Comparison of ENCODE assay signal across 8 cellular contexts in the genomic region with DNA sequence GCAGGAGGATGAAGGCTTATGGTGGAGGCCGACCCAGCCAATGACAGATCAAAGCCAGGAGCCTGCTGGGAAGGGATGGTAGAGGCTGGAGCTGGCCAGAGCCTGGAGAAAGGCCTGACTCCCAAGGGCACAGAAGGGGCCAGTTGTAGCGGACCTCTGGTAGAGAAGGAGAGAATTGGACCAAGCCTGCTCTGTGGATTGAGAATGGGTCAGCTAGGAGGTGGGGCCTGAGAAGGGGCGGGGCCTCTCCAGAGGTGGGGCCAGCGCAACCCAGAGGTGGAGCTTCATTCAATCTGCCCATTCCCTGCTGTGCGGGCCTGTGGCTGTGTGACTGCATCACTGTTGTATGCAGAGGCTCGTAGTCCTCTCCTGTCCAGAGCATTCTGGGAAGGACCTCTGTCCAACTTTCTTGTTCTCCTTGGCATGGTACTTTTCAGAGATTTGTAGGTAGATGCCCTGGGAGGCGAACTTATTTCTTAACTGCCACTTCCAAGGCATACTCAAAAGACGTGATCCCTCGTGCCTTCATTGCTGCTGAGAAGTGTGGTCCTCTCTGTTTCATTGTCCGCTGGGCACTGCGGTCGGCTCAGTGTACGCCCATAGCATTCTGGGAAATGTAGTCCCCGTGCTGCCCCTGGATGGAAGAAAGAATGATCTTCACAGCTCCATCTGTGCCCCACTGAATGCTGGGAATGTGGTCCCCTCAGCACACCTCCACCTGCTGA. TPM values are rescaled to one million over a fixed set of nuclear protein-coding genes. Genes with fewer than 3 reads are reported as not detected.
A peak's percentile ranks its signal among the peaks of the same experiment; 100 is the strongest.
DNase-seq lines count a peak whose midpoint lies in the region; ATAC-seq and TF ChIP-seq lines count a peak whose summit lies in the region.

No MANE protein-coding gene starts in this region.

- H3K36me3 ChIP-seq in iPS-20b (ENCODE audit: insufficient read depth, low read depth, low read length), result no peaks in the 10 kb centered on the region
- no peaks in the 10 kb centered on the region for H3K36me3 ChIP-seq in tibial artery

- H3K4me1 ChIP-seq in iPS-20b (ENCODE audit: insufficient read depth, low read length) (peaks cover 11% of the 10 kb centered on the region; the same call in 1 of the 2 replicates), tibial artery (peaks cover 0 to 12% (median 5%) of the 10 kb centered on the region in 4 donors)

- H3K9ac ChIP-seq in iPS-20b (ENCODE audit: low read depth, low read length), result peak overlapping the region; percentile 39; the same call in 1 of the 2 replicates

- H3K4me3 ChIP-seq in iPS-20b (ENCODE audit: low read length) (peak overlapping the region; percentile 49; the same call in 1 of the 2 replicates), tibial artery (peak overlapping the region in 1 of 2 donors; percentile 19)

- intact Hi-C loops in activated CD4-positive, alpha-beta T cell treated with anti-CD3 and anti-CD28 coated beads, Interleukin-2, amount 10 ng/mL, durations not matched to agents 24 days and 14 days (cut with micrococcal nuclease), result no loop called here
- intact Hi-C loops in tibial artery (cut with DNase I; ENCODE audit: low total_unique reads), result no loop called here

- peak; percentile 78 for DNase-seq in activated CD4-positive, alpha-beta T cell treated with anti-CD3 and anti-CD28 coated beads, Interleukin-2, amount 10 ng/mL, durations not matched to agents 24 days and 14 days
- DNase-seq in activated CD4-positive, alpha-beta T cell treated with anti-CD3 and anti-CD28 coated beads for 1 hour, result no peak
- DNase-seq in NCI-H345 treated with DMSO at 0.1 percent for 48 hours (lab: John Stamatoyannopoulos, UW; ENCODE audit: unreplicated experiment) (peak; percentile 33), amniotic epithelial cell (ENCODE audit: low read depth) (peak; percentile 82), tibial artery (peak; percentile 63 to 81), GF-D8 (lab: John Stamatoyannopoulos, UW) (no peak)

- no peak overlapping the region for H3K4me3 Mint-ChIP-seq in activated CD4-positive, alpha-beta T cell treated with anti-CD3 and anti-CD28 coated beads, Interleukin-2, amount 10 ng/mL, durations not matched to agents 24 days and 14 days

- H3K9me3 ChIP-seq in iPS-20b (ENCODE audit: insufficient read depth, low read depth, low read length) (peaks cover 3% of the 10 kb centered on the region; the same call in 1 of the 2 replicates), tibial artery (no peaks in the 10 kb centered on the region)

- H3K9me3 Mint-ChIP-seq in activated CD4-positive, alpha-beta T cell treated with anti-CD3 and anti-CD28 coated beads, Interleukin-2, amount 10 ng/mL, durations not matched to agents 24 days and 14 days, result peaks cover 3% of the 10 kb centered on the region

- H3K27me3 ChIP-seq in iPS-20b (ENCODE audit: insufficient read depth, low read length) (peaks cover 31% of the 10 kb centered on the region), tibial artery (peaks cover 0 to 42% of the 10 kb centered on the region in 2 donors)

- peaks cover 6% of the 10 kb centered on the region for H3K36me3 Mint-ChIP-seq in activated CD4-positive, alpha-beta T cell treated with anti-CD3 and anti-CD28 coated beads, Interleukin-2, amount 10 ng/mL, durations not matched to agents 24 days and 14 days (ENCODE audit: low read depth)

- no peak overlapping the region for H3K27ac Mint-ChIP-seq in activated CD4-positive, alpha-beta T cell treated with anti-CD3 and anti-CD28 coated beads, Interleukin-2, amount 10 ng/mL, durations not matched to agents 24 days and 14 days

- ATAC-seq in HG03097 (IDR thresholded peaks at IDR 0.05; ENCODE audit: low FRiP score, unreplicated experiment), result no peak

- H3K4me1 Mint-ChIP-seq in activated CD4-positive, alpha-beta T cell treated with anti-CD3 and anti-CD28 coated beads, Interleukin-2, amount 10 ng/mL, durations not matched to agents 24 days and 14 days, result peaks cover 32% of the 10 kb centered on the region

- H3K27ac ChIP-seq in iPS-20b (ENCODE audit: low read length) (peak overlapping the region; percentile 48), tibial artery (no peak overlapping the region)

- no peak for TF ChIP-seq CTCF in tibial artery (IDR thresholded peaks at IDR 0.05)

- peaks cover 24% of the 10 kb centered on the region for H3K27me3 Mint-ChIP-seq in activated CD4-positive, alpha-beta T cell treated with anti-CD3 and anti-CD28 coated beads, Interleukin-2, amount 10 ng/mL, durations not matched to agents 24 days and 14 days

RNA-seq across cellular contexts. Expression of gene GRIN2D, which starts 6.7 kb away (rescaled TPM):
- 0.16 and 0.26 TPM in 2 replicates for total RNA-seq in activated CD4-positive, alpha-beta T cell treated with anti-CD3 and anti-CD28 coated beads, Interleukin-2, amount 10 ng/mL, durations not matched to agents 24 days and 14 days

RNA-seq across cellular contexts. Expression of gene KDELR1, which starts 8.8 kb away (rescaled TPM):
- total RNA-seq in activated CD4-positive, alpha-beta T cell treated with anti-CD3 and anti-CD28 coated beads, Interleukin-2, amount 10 ng/mL, durations not matched to agents 24 days and 14 days, result 75.5 and 77.7 TPM in 2 replicates

RNA-seq across cellular contexts. Expression of gene SYNGR4, which starts 36.0 kb away (rescaled TPM):
- 0.33 TPM in 1 of 2 replicates, not detected in the other for total RNA-seq in activated CD4-positive, alpha-beta T cell treated with anti-CD3 and anti-CD28 coated beads, Interleukin-2, amount 10 ng/mL, durations not matched to agents 24 days and 14 days

RNA-seq across cellular contexts. Expression of gene TMEM143, which starts 36.4 kb away (rescaled TPM):
- total RNA-seq in activated CD4-positive, alpha-beta T cell treated with anti-CD3 and anti-CD28 coated beads, Interleukin-2, amount 10 ng/mL, durations not matched to agents 24 days and 14 days, result 13.1 and 13.4 TPM in 2 replicates

RNA-seq across cellular contexts. Expression of gene GRWD1, which starts 45.6 kb away (rescaled TPM):
- total RNA-seq in activated CD4-positive, alpha-beta T cell treated with anti-CD3 and anti-CD28 coated beads, Interleukin-2, amount 10 ng/mL, durations not matched to agents 24 days and 14 days, result 89.1 and 90.6 TPM in 2 replicates

Comparison
In these comparisons a context has a peak if more than half of its experiments do, and no peak if none do; other contexts are left out.
1. DNase-seq: peak in activated CD4-positive, alpha-beta T cell treated with anti-CD3 and anti-CD28 coated beads, Interleukin-2, amount 10 ng/mL, durations not matched to agents 24 days and 14 days (single experiment), NCI-H345 treated with DMSO at 0.1 percent for 48 hours (single experiment), amniotic epithelial cell (single experiment) and tibial artery (2 of 2); none in activated CD4-positive, alpha-beta T cell treated with anti-CD3 and anti-CD28 coated beads for 1 hour (single experiment) and GF-D8 (single experiment).